Comparison of ENCODE assay signal across 10 cellular contexts in the genomic region with DNA sequence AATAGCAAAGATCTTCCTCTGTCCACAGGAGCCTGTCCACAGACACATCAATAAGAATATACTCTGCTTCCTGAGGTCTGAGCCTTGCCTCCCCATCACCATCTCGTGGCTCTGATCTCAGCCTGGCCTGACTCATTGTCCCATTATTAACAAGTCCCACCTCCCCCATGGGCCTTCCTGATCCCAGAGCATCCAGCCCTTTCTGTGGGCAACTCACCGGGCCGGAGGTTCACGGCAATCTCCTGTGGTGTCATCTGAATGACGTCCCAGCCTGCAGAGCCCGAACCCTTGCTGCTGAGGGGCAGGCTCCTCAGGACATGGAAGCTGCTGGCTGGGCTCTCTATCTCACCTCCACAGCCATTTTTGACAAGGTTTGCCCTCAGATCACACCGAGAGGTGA. TPM values are rescaled to one million over a fixed set of nuclear protein-coding genes. Genes with fewer than 3 reads are reported as not detected.
A peak's percentile ranks its signal among the peaks of the same experiment; 100 is the strongest.
DNase-seq lines count a peak whose midpoint lies in the region; ATAC-seq and TF ChIP-seq lines count a peak whose summit lies in the region.
"Had no signal": no experiment of that assay in that cellular context is flagged by ENCODE, and none has a peak within 500 bp of the region (broad histone marks: within the 10 kb centered on the region; RNA-seq: fewer than 3 reads in every experiment).

No MANE protein-coding gene starts in this region.

- peaks cover 18% of the 10 kb centered on the region for H3K4me1 ChIP-seq in mesenchymal stem cell (ENCODE audit: control insufficient read depth, insufficient read depth, low read depth, low read length)

- no peak overlapping the region for H2BK15ac ChIP-seq in mesenchymal stem cell (ENCODE audit: low read depth, poor library complexity, severe bottlenecking)

- ATAC-seq in left cardiac atrium, result peak in 1 of 2 donors; percentile 40

- WGBS in mesenchymal stem cell, result 3% methylated on average over 6 of the region's 7 CpGs

- H2BK12ac ChIP-seq in mesenchymal stem cell (ENCODE audit: low read length in 2 of 2), result peak overlapping the region; percentile 87 to 100

- H3K23ac ChIP-seq in mesenchymal stem cell (ENCODE audit: low read length in 2 of 2), result peak overlapping the region; percentile 4 to 96

- H3K18ac ChIP-seq in mesenchymal stem cell (ENCODE audit: low read depth in 1 of 2, low read length in 2 of 2), result peak overlapping the region; percentile 97 to 98

- H4K8ac ChIP-seq in mesenchymal stem cell (ENCODE audit: low read length), result peak overlapping the region; percentile 91

- peak overlapping the region; percentile 36 to 96 for H3K4ac ChIP-seq in mesenchymal stem cell (ENCODE audit: low read depth in 1 of 2, low read length in 2 of 2)

- no peaks in the 10 kb centered on the region for H3K9me3 ChIP-seq in mesenchymal stem cell (ENCODE audit: control insufficient read depth, low read length)

- DNase-seq in left cardiac atrium (peak; percentile 26), cardiac septum (ENCODE audit: low spot score) (no peak), epithelial cell of esophagus (ENCODE audit: low read depth) (peak; percentile 39), mesenchymal stem cell (peak; percentile 97), iPS-NIHi11 (ENCODE audit: low spot score) (no peak), germinal center (ENCODE audit: low spot score) (no peak), cerebellar cortex (ENCODE audit: low spot score) (no peak)
- no peak for DNase-seq in activated CD4-positive, alpha-beta T cell treated with anti-CD3 and anti-CD28 coated beads, Interleukin-2, amount 50 U/mL, for 1 hour

- no peak for TF ChIP-seq CTCF in epithelial cell of esophagus (IDR thresholded peaks at IDR 0.05; ENCODE audit: insufficient read depth, low read depth, low read length, missing control alignments)

- peak overlapping the region; percentile 87 for H3K27ac ChIP-seq in mesenchymal stem cell (ENCODE audit: low read length, poor library complexity, severe bottlenecking)
- H3K27ac ChIP-seq: neural progenitor cell, VCaP had no signal

- no peaks in the 10 kb centered on the region for H3K27me3 ChIP-seq in mesenchymal stem cell (ENCODE audit: control insufficient read depth in 1 of 2, insufficient read depth in 1 of 2, low read length in 2 of 2)
- H3K27me3 ChIP-seq: neural progenitor cell had no signal

- H2AK5ac ChIP-seq in mesenchymal stem cell (ENCODE audit: low read length, severe bottlenecking), result peak overlapping the region; percentile 95

- peak overlapping the region; percentile 77 for H3K9ac ChIP-seq in mesenchymal stem cell (ENCODE audit: low read length)
- H3K9ac ChIP-seq: neural progenitor cell had no signal

- no peak overlapping the region for H2AFZ ChIP-seq in mesenchymal stem cell (ENCODE audit: low read depth, low read length)
- H2AFZ ChIP-seq: neural progenitor cell had no signal

- peak overlapping the region; percentile 87 for H4K91ac ChIP-seq in mesenchymal stem cell (ENCODE audit: low read length)

- H3K4me3 ChIP-seq in epithelial cell of esophagus (ENCODE audit: low read length) (no peak overlapping the region), mesenchymal stem cell (ENCODE audit: insufficient read depth in 1 of 2, low read depth in 1 of 2, low read length in 2 of 2) (no peak overlapping the region)
- H3K4me3 ChIP-seq: neural progenitor cell had no signal

- H3K4me2 ChIP-seq in mesenchymal stem cell (ENCODE audit: low read length, poor library complexity, severe bottlenecking), result no peak overlapping the region
- H3K4me2 ChIP-seq: neural progenitor cell had no signal

- H3K36me3 ChIP-seq in mesenchymal stem cell (ENCODE audit: control insufficient read depth in 1 of 2, insufficient read depth in 2 of 2, low read depth in 1 of 2, low read length in 2 of 2), result peaks cover 6 to 54% of the 10 kb centered on the region in 2 experiments
- H3K36me3 ChIP-seq: neural progenitor cell had no signal

- intact Hi-C loops in left cardiac atrium (cut with DNase I), result no loop called here
- intact Hi-C loops in cardiac septum (cut with DNase I), result no loop called here

- peak overlapping the region; percentile 97 for H2BK120ac ChIP-seq in mesenchymal stem cell (ENCODE audit: low read depth, low read length)

- peaks cover 24% of the 10 kb centered on the region for H3K79me1 ChIP-seq in mesenchymal stem cell (replicated peaks; ENCODE audit: low read length, poor library complexity, severe bottlenecking)

- H2BK5ac ChIP-seq in mesenchymal stem cell (ENCODE audit: low read depth, low read length, poor library complexity, severe bottlenecking), result peak overlapping the region; percentile 57

- H3K14ac ChIP-seq in mesenchymal stem cell (ENCODE audit: low read length in 2 of 2), result peak overlapping the region in 1 of 2 experiments; percentile 92

RNA-seq across cellular contexts. Expression of a gene that starts 28.1 kb away (rescaled TPM):
- 100 to 1,000 TPM in 1 of 2 donors, 10 to 100 TPM in 1; 86.1 to 119 TPM for total RNA-seq in left cardiac atrium
- 180 TPM for total RNA-seq in cardiac septum
- polyA plus RNA-seq in mesenchymal stem cell (2013, experiment 1 of 2), result 478 TPM
- polyA plus RNA-seq in mesenchymal stem cell (2013, experiment 2 of 2), result 472 TPM

Comparison
In these comparisons a context has a peak if more than half of its experiments do, and no peak if none do; other contexts are left out.
1. DNase-seq: peak in left cardiac atrium (single experiment), epithelial cell of esophagus (single experiment) and mesenchymal stem cell (single experiment); none in cardiac septum (single experiment), iPS-NIHi11 (single experiment), germinal center (single experiment), activated CD4-positive, alpha-beta T cell treated with anti-CD3 and anti-CD28 coated beads, Interleukin-2, amount 50 U/mL, for 1 hour (single experiment) and cerebellar cortex (single experiment).